7 cellular contexts compared by ENCODE assay signal in genomic region chr12:112013601-112014402, GRCh38. TPM values are rescaled to one million over a fixed set of nuclear protein-coding genes. Genes with fewer than 3 reads are reported as not detected.
DNase-seq lines count a peak whose midpoint lies in the region; ATAC-seq and TF ChIP-seq lines count a peak whose summit lies in the region.

No MANE protein-coding gene starts in this region.

- peak overlapping the region; percentile 96 for H3K4me3 ChIP-seq in lower leg skin (ENCODE audit: low read depth, poor library complexity, severe bottlenecking)

- peaks cover 44% of the 10 kb centered on the region for H3K36me3 Mint-ChIP-seq in activated CD4-positive, alpha-beta T cell treated with anti-CD3 and anti-CD28 coated beads, Interleukin-2, amount 10 ng/mL, durations not matched to agents 24 days and 14 days (ENCODE audit: low read depth)

- peak; percentile 82 for DNase-seq in NCI-H460 (ENCODE audit: extremely low read depth, low read depth)
- peak; percentile 91 for DNase-seq in activated CD4-positive, alpha-beta T cell treated with anti-CD3 and anti-CD28 coated beads, Interleukin-2, amount 10 ng/mL, durations not matched to agents 24 days and 14 days
- DNase-seq in dermis blood vessel endothelial cell, result peak; percentile 90
- peak; percentile 33 to 92 for DNase-seq in lower leg skin (ENCODE audit: low spot score in 2 of 2)
- peak; percentile 29 to 49 (median 35) for DNase-seq in stimulated activated CD4-positive, alpha-beta T cell treated with anti-CD3 and anti-CD28 coated beads, TNF-alpha, amount 100 ng/mL, for 1 hour (ENCODE audit: low read depth in 3 of 3, low spot score in 1 of 3)

- 1 to 2% methylated on average over 29 to 35 of the region's 54 CpGs for WGBS in lower leg skin, 2 donors

- H3K9me3 Mint-ChIP-seq in activated CD4-positive, alpha-beta T cell treated with anti-CD3 and anti-CD28 coated beads, Interleukin-2, amount 10 ng/mL, durations not matched to agents 24 days and 14 days, result no peaks in the 10 kb centered on the region

- H3K4me1 Mint-ChIP-seq in activated CD4-positive, alpha-beta T cell treated with anti-CD3 and anti-CD28 coated beads, Interleukin-2, amount 10 ng/mL, durations not matched to agents 24 days and 14 days, result peaks cover 47% of the 10 kb centered on the region

- intact Hi-C loops in activated CD4-positive, alpha-beta T cell treated with anti-CD3 and anti-CD28 coated beads, Interleukin-2, amount 10 ng/mL, durations not matched to agents 24 days and 14 days (cut with micrococcal nuclease), result loop anchor here (1.0 to 2.0 kb wide), 9 partner anchors 13 to 395 kb away; partner anchors contain the start of genes HECTD4, MAPKAPK5, NAA25 and RPL6
- intact Hi-C loops in lower leg skin (cut with DNase I; ENCODE audit: low total_unique reads), result no loop called here

- H3K27ac Mint-ChIP-seq in activated CD4-positive, alpha-beta T cell treated with anti-CD3 and anti-CD28 coated beads, Interleukin-2, amount 10 ng/mL, durations not matched to agents 24 days and 14 days, result peak overlapping the region; percentile 98

- H3K27me3 Mint-ChIP-seq in activated CD4-positive, alpha-beta T cell treated with anti-CD3 and anti-CD28 coated beads, Interleukin-2, amount 10 ng/mL, durations not matched to agents 24 days and 14 days, result no peaks in the 10 kb centered on the region

- TF ChIP-seq POLR2A in lower leg skin (IDR thresholded peaks at IDR 0.05), result no peak

- peak; percentile 24 for ATAC-seq in GM18867 (IDR thresholded peaks at IDR 0.05; ENCODE audit: unreplicated experiment)
- ATAC-seq in HG03159 (IDR thresholded peaks at IDR 0.05; ENCODE audit: unreplicated experiment), result peak; percentile 34

- TF ChIP-seq CTCF in lower leg skin (IDR thresholded peaks at IDR 0.05), result no peak

- H3K4me3 Mint-ChIP-seq in activated CD4-positive, alpha-beta T cell treated with anti-CD3 and anti-CD28 coated beads, Interleukin-2, amount 10 ng/mL, durations not matched to agents 24 days and 14 days, result peak overlapping the region; percentile 93

RNA-seq across cellular contexts. Expression of gene ERP29, which starts 0.6 kb away (rescaled TPM):
- total RNA-seq in NCI-H460 (2014; rRNA removed; shearing (Covaris generic)), result 173 and 194 TPM in 2 replicates
- 167 and 193 TPM in 2 replicates for polyA plus RNA-seq in NCI-H460 (2014; cell fraction: nucleus; rRNA removed)
- total RNA-seq in activated CD4-positive, alpha-beta T cell treated with anti-CD3 and anti-CD28 coated beads, Interleukin-2, amount 10 ng/mL, durations not matched to agents 24 days and 14 days, result 56.6 and 60.9 TPM in 2 replicates
- total RNA-seq in dermis blood vessel endothelial cell (70.2 and 92.7 TPM in 2 replicates), lower leg skin (10 to 100 TPM; 72.7 to 88.7 (median 82.8) TPM)

RNA-seq across cellular contexts. Expression of gene TMEM116, which starts 0.8 kb away (rescaled TPM):
- 13.0 and 13.3 TPM in 2 replicates for total RNA-seq in NCI-H460 (2014; rRNA removed; shearing (Covaris generic))
- polyA plus RNA-seq in NCI-H460 (2014; cell fraction: nucleus; rRNA removed), result 22.0 and 37.6 TPM in 2 replicates
- 9.7 and 11.1 TPM in 2 replicates for total RNA-seq in activated CD4-positive, alpha-beta T cell treated with anti-CD3 and anti-CD28 coated beads, Interleukin-2, amount 10 ng/mL, durations not matched to agents 24 days and 14 days
- total RNA-seq in dermis blood vessel endothelial cell, result 3.1 and 5.1 TPM in 2 replicates
- total RNA-seq in lower leg skin, result 10 to 100 TPM in 3 of 4 donors, 1 to 10 TPM in 1; 8.1 to 19.9 (median 13.7) TPM

Comparison
In these comparisons a context has a peak if more than half of its experiments do, and no peak if none do; other contexts are left out.
1. Peak in every context shown above with its lines: DNase-seq, ATAC-seq and H3K4me3 ChIP-seq.
2. DNase-seq: peak in every context shown above with its lines; median percentile 91 in activated CD4-positive, alpha-beta T cell treated with anti-CD3 and anti-CD28 coated beads, Interleukin-2, amount 10 ng/mL, durations not matched to agents 24 days and 14 days; 90 in dermis blood vessel endothelial cell; 82 in NCI-H460; 62 in lower leg skin; 35 in stimulated activated CD4-positive, alpha-beta T cell treated with anti-CD3 and anti-CD28 coated beads, TNF-alpha, amount 100 ng/mL, for 1 hour.